In the genomic region with DNA sequence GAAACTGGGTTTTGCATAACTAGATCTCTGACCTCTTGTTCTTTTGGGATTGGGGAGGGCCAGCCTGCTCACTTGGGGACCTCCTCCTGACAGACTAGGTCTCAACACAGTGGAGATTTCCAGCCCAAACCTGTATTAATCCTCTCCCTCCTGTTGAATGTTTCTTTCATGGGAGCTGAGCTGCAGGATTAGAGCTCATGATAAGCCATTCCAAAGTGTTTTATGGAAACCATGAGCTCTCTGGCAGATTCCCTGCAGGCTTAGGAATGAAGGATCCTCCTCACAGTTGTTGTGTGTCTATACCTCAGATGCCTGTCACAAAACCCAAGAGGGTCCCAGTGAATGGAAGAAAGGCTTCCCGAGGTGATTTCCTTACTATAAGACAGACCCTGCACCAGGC, we compare ENCODE assay signal across 16 cellular contexts.
DNase-seq lines count a peak whose midpoint lies in the region; ATAC-seq and TF ChIP-seq lines count a peak whose summit lies in the region.
"Had no signal": no experiment of that assay in that cellular context is flagged by ENCODE, and none has a peak within 500 bp of the region (broad histone marks: within the 10 kb centered on the region; RNA-seq: fewer than 3 reads in every experiment).

No MANE protein-coding gene starts in this region.

- H3K4me3 ChIP-seq in DND-41 (ENCODE audit: low read depth in 1 of 2, low read length in 2 of 2) = no peak overlapping the region
- H3K4me3 ChIP-seq in endodermal cell (ENCODE audit: low read length) = no peak overlapping the region
- H3K4me3 ChIP-seq in osteoblast (ENCODE audit: insufficient read depth, low read length) = no peak overlapping the region
- H3K4me3 ChIP-seq: GM12878, GM23248 had no signal

- H3K4me3 Mint-ChIP-seq in activated CD4-positive, alpha-beta T cell treated with anti-CD3 and anti-CD28 coated beads, Interleukin-2, amount 10 ng/mL, durations not matched to agents 7 days and 5 days = no peak overlapping the region
- H3K4me3 Mint-ChIP-seq in activated CD4-positive, alpha-beta T cell treated with anti-CD3 and anti-CD28 coated beads, Interleukin-2, amount 10 ng/mL, durations not matched to agents 24 days and 14 days = no peak overlapping the region
- no peak overlapping the region for H3K4me3 Mint-ChIP-seq in endodermal cell
- no peak overlapping the region for H3K4me3 Mint-ChIP-seq in activated naive CD8-positive, alpha-beta T cell treated with anti-CD3 and anti-CD28 coated beads, Interleukin-2, amount 50 U/mL, for 24 hours
- H3K4me3 Mint-ChIP-seq: CD14-positive monocyte; CD8-positive, alpha-beta T cell had no signal

- no peak overlapping the region for H3K27ac Mint-ChIP-seq in activated CD4-positive, alpha-beta T cell treated with anti-CD3 and anti-CD28 coated beads, Interleukin-2, amount 10 ng/mL, durations not matched to agents 7 days and 5 days
- no peak overlapping the region for H3K27ac Mint-ChIP-seq in activated CD4-positive, alpha-beta T cell treated with anti-CD3 and anti-CD28 coated beads, Interleukin-2, amount 10 ng/mL, durations not matched to agents 24 days and 14 days
- no peak overlapping the region for H3K27ac Mint-ChIP-seq in endodermal cell
- H3K27ac Mint-ChIP-seq in activated naive CD8-positive, alpha-beta T cell treated with anti-CD3 and anti-CD28 coated beads, Interleukin-2, amount 50 U/mL, for 24 hours = no peak overlapping the region
- H3K27ac Mint-ChIP-seq: CD14-positive monocyte; CD8-positive, alpha-beta T cell had no signal

- no peaks in the 10 kb centered on the region for H3K36me3 ChIP-seq in DND-41 (ENCODE audit: insufficient read depth, low read length)
- H3K36me3 ChIP-seq in endodermal cell (ENCODE audit: control insufficient read depth, insufficient read depth, low read length) = no peaks in the 10 kb centered on the region
- no peaks in the 10 kb centered on the region for H3K36me3 ChIP-seq in osteoblast (ENCODE audit: insufficient read depth, low read length)

- H4K20me1 ChIP-seq in DND-41 (ENCODE audit: insufficient read depth, low read length) = no peaks in the 10 kb centered on the region
- no peaks in the 10 kb centered on the region for H4K20me1 ChIP-seq in osteoblast (ENCODE audit: insufficient read depth, low read length)

- POLR2A ChIA-PET in activated CD4-positive, alpha-beta T cell treated with anti-CD3 and anti-CD28 coated beads, Interleukin-2, amount 10 ng/mL, durations not matched to agents 7 days and 5 days (lab: Charles Lee) = no interaction called here

- peaks cover 26% of the 10 kb centered on the region for H3K9me3 ChIP-seq in DND-41 (ENCODE audit: insufficient read depth, low read length, severe bottlenecking)
- peaks cover 22% of the 10 kb centered on the region for H3K9me3 ChIP-seq in endodermal cell (ENCODE audit: control insufficient read depth, low read length)
- H3K9me3 ChIP-seq in osteoblast (ENCODE audit: low read depth, low read length) = no peaks in the 10 kb centered on the region

- no peaks in the 10 kb centered on the region for H3K36me3 Mint-ChIP-seq in activated CD4-positive, alpha-beta T cell treated with anti-CD3 and anti-CD28 coated beads, Interleukin-2, amount 10 ng/mL, durations not matched to agents 7 days and 5 days (ENCODE audit: low read depth)
- no peaks in the 10 kb centered on the region for H3K36me3 Mint-ChIP-seq in activated CD4-positive, alpha-beta T cell treated with anti-CD3 and anti-CD28 coated beads, Interleukin-2, amount 10 ng/mL, durations not matched to agents 24 days and 14 days (ENCODE audit: low read depth)
- H3K36me3 Mint-ChIP-seq in endodermal cell (ENCODE audit: low read depth) = no peaks in the 10 kb centered on the region
- H3K36me3 Mint-ChIP-seq in activated naive CD8-positive, alpha-beta T cell treated with anti-CD3 and anti-CD28 coated beads, Interleukin-2, amount 50 U/mL, for 24 hours (ENCODE audit: low read depth) = no peaks in the 10 kb centered on the region
- H3K36me3 Mint-ChIP-seq: CD14-positive monocyte; CD8-positive, alpha-beta T cell had no signal

- DNase-seq in activated CD4-positive, alpha-beta T cell treated with anti-CD3 and anti-CD28 coated beads, Interleukin-2, amount 10 ng/mL, durations not matched to agents 7 days and 5 days = peak; percentile 3
- DNase-seq in activated CD4-positive, alpha-beta T cell treated with anti-CD3 and anti-CD28 coated beads, Interleukin-2, amount 10 ng/mL, durations not matched to agents 24 days and 14 days = no peak
- DNase-seq in DND-41 (peak; percentile 2), endodermal cell (peak; percentile 7), osteoblast (ENCODE audit: insufficient read length, low spot score, missing footprints) (peak; percentile 44), T-helper 9 cell (no peak)
- DNase-seq in effector CD4-positive, alpha-beta T cell = no peak
- DNase-seq in activated naive CD8-positive, alpha-beta T cell treated with anti-CD3 and anti-CD28 coated beads, Interleukin-2, amount 50 U/mL, for 24 hours = no peak
- DNase-seq: COR-L47, DMS53, GM23248 had no signal

- peaks cover 14% of the 10 kb centered on the region for H3K9me3 Mint-ChIP-seq in activated CD4-positive, alpha-beta T cell treated with anti-CD3 and anti-CD28 coated beads, Interleukin-2, amount 10 ng/mL, durations not matched to agents 7 days and 5 days
- peaks cover 7% of the 10 kb centered on the region for H3K9me3 Mint-ChIP-seq in activated CD4-positive, alpha-beta T cell treated with anti-CD3 and anti-CD28 coated beads, Interleukin-2, amount 10 ng/mL, durations not matched to agents 24 days and 14 days
- peaks cover 19% of the 10 kb centered on the region for H3K9me3 Mint-ChIP-seq in endodermal cell
- no peaks in the 10 kb centered on the region for H3K9me3 Mint-ChIP-seq in activated naive CD8-positive, alpha-beta T cell treated with anti-CD3 and anti-CD28 coated beads, Interleukin-2, amount 50 U/mL, for 24 hours

- peaks cover 3% of the 10 kb centered on the region; the same call in 1 of the 2 replicates for H3K79me2 ChIP-seq in DND-41 (ENCODE audit: insufficient read depth, low read length)
- H3K79me2 ChIP-seq in osteoblast (ENCODE audit: insufficient read depth, low read length) = no peaks in the 10 kb centered on the region

- no peak for ATAC-seq in DND-41 (ENCODE audit: insufficient read depth, low read depth)
- ATAC-seq in activated naive CD8-positive, alpha-beta T cell treated with anti-CD3 and anti-CD28 coated beads, Interleukin-2, amount 50 U/mL, for 24 hours = no peak
- ATAC-seq: CD8-positive, alpha-beta T cell; GM12878 had no signal

- no peak for TF ChIP-seq CTCF in DND-41 (IDR thresholded peaks at IDR 0.05; ENCODE audit: borderline replicate concordance, extremely low read depth, low read length, poor library complexity, severe bottlenecking)
- no peak for TF ChIP-seq CTCF in endodermal cell (conservative IDR thresholded peaks at IDR 0.05)
- no peak for TF ChIP-seq CTCF in osteoblast (IDR thresholded peaks at IDR 0.05; ENCODE audit: extremely low read depth, low read depth, low read length)

- H2AFZ ChIP-seq in DND-41 (ENCODE audit: low read depth, low read length) (no peak overlapping the region), osteoblast (ENCODE audit: low read length) (no peak overlapping the region)
- H2AFZ ChIP-seq: GM23248 had no signal

- H3K27ac ChIP-seq in DND-41 (ENCODE audit: low read length) = no peak overlapping the region
- no peak overlapping the region for H3K27ac ChIP-seq in endodermal cell (ENCODE audit: low read depth, low read length)
- H3K27ac ChIP-seq in osteoblast (ENCODE audit: low read depth, low read length) = no peak overlapping the region
- H3K27ac ChIP-seq: 22Rv1, GM23248, HL-60 had no signal

- no peaks in the 10 kb centered on the region for H3K27me3 Mint-ChIP-seq in activated CD4-positive, alpha-beta T cell treated with anti-CD3 and anti-CD28 coated beads, Interleukin-2, amount 10 ng/mL, durations not matched to agents 7 days and 5 days
- H3K27me3 Mint-ChIP-seq in activated CD4-positive, alpha-beta T cell treated with anti-CD3 and anti-CD28 coated beads, Interleukin-2, amount 10 ng/mL, durations not matched to agents 24 days and 14 days = no peaks in the 10 kb centered on the region
- H3K27me3 Mint-ChIP-seq in endodermal cell (ENCODE audit: insufficient read depth) = peaks cover 2% of the 10 kb centered on the region
- peaks cover 3% of the 10 kb centered on the region for H3K27me3 Mint-ChIP-seq in activated naive CD8-positive, alpha-beta T cell treated with anti-CD3 and anti-CD28 coated beads, Interleukin-2, amount 50 U/mL, for 24 hours

- H3K9ac ChIP-seq in DND-41 (ENCODE audit: low read depth, low read length) (no peak overlapping the region), endodermal cell (ENCODE audit: extremely low read depth, low read length, poor library complexity, severe bottlenecking) (no peak overlapping the region)
- H3K9ac ChIP-seq: GM23248 had no signal

- CTCF ChIA-PET in activated CD4-positive, alpha-beta T cell treated with anti-CD3 and anti-CD28 coated beads, Interleukin-2, amount 10 ng/mL, durations not matched to agents 7 days and 5 days (lab: Charles Lee) = interaction anchor here (1.3 kb wide), 1 partner anchor 14 kb away, joined by 4 read pairs; no protein-coding TSS in a partner anchor

- 78 to 83% methylated on average over 1 of the region's 1 CpG for WGBS in endodermal cell (ENCODE audit: insufficient coverage in 1 of 2, insufficient read length in 1 of 2), 2 experiments

- H3K4me1 Mint-ChIP-seq in activated CD4-positive, alpha-beta T cell treated with anti-CD3 and anti-CD28 coated beads, Interleukin-2, amount 10 ng/mL, durations not matched to agents 7 days and 5 days = peaks cover 3% of the 10 kb centered on the region
- no peaks in the 10 kb centered on the region for H3K4me1 Mint-ChIP-seq in activated CD4-positive, alpha-beta T cell treated with anti-CD3 and anti-CD28 coated beads, Interleukin-2, amount 10 ng/mL, durations not matched to agents 24 days and 14 days
- no peaks in the 10 kb centered on the region for H3K4me1 Mint-ChIP-seq in endodermal cell
- H3K4me1 Mint-ChIP-seq in activated naive CD8-positive, alpha-beta T cell treated with anti-CD3 and anti-CD28 coated beads, Interleukin-2, amount 50 U/mL, for 24 hours = peaks cover 4% of the 10 kb centered on the region
- H3K4me1 Mint-ChIP-seq: CD14-positive monocyte had no signal

- H3K4me1 ChIP-seq in DND-41 (ENCODE audit: insufficient read depth, low read length) (peaks cover 47% of the 10 kb centered on the region), endodermal cell (ENCODE audit: control insufficient read depth, insufficient read depth, low read length) (no peaks in the 10 kb centered on the region), osteoblast (ENCODE audit: insufficient read depth, low read length) (no peaks in the 10 kb centered on the region)

- H3K4me2 ChIP-seq in DND-41 (ENCODE audit: insufficient read depth, low read length) = no peak overlapping the region
- H3K4me2 ChIP-seq in osteoblast (ENCODE audit: insufficient read depth, low read length) = no peak overlapping the region

- intact Hi-C loops in activated CD4-positive, alpha-beta T cell treated with anti-CD3 and anti-CD28 coated beads, Interleukin-2, amount 10 ng/mL, durations not matched to agents 24 days and 14 days (cut with micrococcal nuclease) = no loop called here

- no peaks in the 10 kb centered on the region for H3K27me3 ChIP-seq in DND-41 (ENCODE audit: insufficient read depth, low read length, poor library complexity)
- no peaks in the 10 kb centered on the region for H3K27me3 ChIP-seq in endodermal cell (ENCODE audit: control insufficient read depth, insufficient read depth, low read length, poor library complexity, severe bottlenecking)
- no peaks in the 10 kb centered on the region for H3K27me3 ChIP-seq in osteoblast (ENCODE audit: insufficient read depth, low read length)

Comparison
In these comparisons a context has a peak if more than half of its experiments do, and no peak if none do; other contexts are left out.
1. DNase-seq: peak in activated CD4-positive, alpha-beta T cell treated with anti-CD3 and anti-CD28 coated beads, Interleukin-2, amount 10 ng/mL, durations not matched to agents 7 days and 5 days (single experiment), DND-41 (single experiment), endodermal cell (single experiment) and osteoblast (single experiment); none in activated CD4-positive, alpha-beta T cell treated with anti-CD3 and anti-CD28 coated beads, Interleukin-2, amount 10 ng/mL, durations not matched to agents 24 days and 14 days (single experiment), effector CD4-positive, alpha-beta T cell (single experiment), activated naive CD8-positive, alpha-beta T cell treated with anti-CD3 and anti-CD28 coated beads, Interleukin-2, amount 50 U/mL, for 24 hours (single experiment) and T-helper 9 cell (single experiment).